Comparison of ENCODE assay signal across 25 cellular contexts in genomic region chr11:68357568-68357967, GRCh38.
"Had no signal": no experiment of that assay in that cellular context is flagged by ENCODE, and none has a peak within 500 bp of the region (broad histone marks: within the 10 kb centered on the region; RNA-seq: fewer than 3 reads in every experiment).

No MANE protein-coding gene starts in this region.

- ATAC-seq: body of pancreas; left colon; natural killer cell; sciatic nerve; stimulated activated effector memory CD8-positive, alpha-beta T cell treated with anti-CD3 and anti-CD28 coated beads, Interleukin-12 subunit alpha, Interleukin-12 subunit beta, amount 100 ng/mL, for 72 hours had no signal

- H3K27me3 ChIP-seq: body of pancreas, cardiac muscle cell, colonic mucosa, dorsolateral prefrontal cortex, hepatocyte, transverse colon had no signal

- H3K4me3 ChIP-seq: body of pancreas, cardiac muscle cell, colonic mucosa, dorsolateral prefrontal cortex, hepatocyte, SK-N-MC, transverse colon had no signal

- H3K36me3 ChIP-seq: colonic mucosa had no signal

- DNase-seq: activated CD4-positive, alpha-beta T cell treated with anti-CD3 and anti-CD28 coated beads for 4 hours; activated CD4-positive, alpha-beta T cell treated with anti-CD3 and anti-CD28 coated beads, Interleukin-2, amount 50 U/mL, for 4 hours; activated effector memory CD4-positive, alpha-beta T cell treated with Interleukin-2 at 50 U/mL for 16 hours; activated naive CD4-positive, alpha-beta T cell treated with Interleukin-2 at 50 U/mL for 16 hours; anterior cingulate cortex; body of pancreas; cerebellar nuclear complex; colonic mucosa; dorsolateral prefrontal cortex; effector memory CD4-positive, alpha-beta T cell; erythroblast; immature natural killer cell; kidney; left colon; natural killer cell; small intestine; stimulated activated CD4-positive, alpha-beta T cell treated with anti-CD3 and anti-CD28 coated beads, Interleukin-4, amount 100 ng/mL, for 24 hours; T-helper 9 cell; transverse colon had no signal

- H3K9me3 ChIP-seq: body of pancreas, colonic mucosa, transverse colon had no signal

- H2AFZ ChIP-seq: hepatocyte had no signal

- H3K27ac ChIP-seq: cardiac muscle cell, colonic mucosa, dorsolateral prefrontal cortex, hepatocyte, SK-N-MC, VCaP had no signal

- H3K4me2 ChIP-seq: hepatocyte had no signal
